In the genomic region with DNA sequence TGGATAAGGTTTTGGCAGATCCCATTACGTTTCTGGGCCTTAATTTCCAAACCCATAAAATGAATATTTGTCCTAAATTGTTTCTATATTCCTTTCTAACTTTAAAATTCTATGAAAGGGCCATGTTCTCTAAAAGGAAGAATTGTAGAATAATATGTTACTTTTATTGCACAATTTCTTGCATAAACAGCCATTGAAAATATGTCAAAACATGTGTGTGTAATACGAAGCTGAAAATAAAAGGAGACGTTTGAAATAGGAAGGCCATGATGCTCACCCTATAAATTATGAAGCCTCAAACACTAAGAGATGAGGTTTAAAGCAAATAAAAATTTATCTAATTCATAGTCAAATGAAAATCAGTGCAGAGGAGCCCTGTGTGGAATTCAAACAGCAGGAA, we compare ENCODE assay signal across 40 cellular contexts.
"Had no signal": no experiment of that assay in that cellular context is flagged by ENCODE, and none has a peak within 500 bp of the region (broad histone marks: within the 10 kb centered on the region; RNA-seq: fewer than 3 reads in every experiment).

No MANE protein-coding gene starts in this region.

- H3K4me1 ChIP-seq: adrenal gland, ascending aorta had no signal

- H3K9me3 Mint-ChIP-seq: activated B cell treated with CpG ODN at 0.5 μM for 24 hours; activated CD4-positive, alpha-beta memory T cell treated with anti-CD3 and anti-CD28 coated beads for 36 hours; activated CD4-positive, alpha-beta T cell treated with anti-CD3 and anti-CD28 coated beads, Interleukin-2, amount 10 ng/mL, durations not matched to agents 24 days and 14 days; activated naive CD4-positive, alpha-beta T cell treated with anti-CD3 and anti-CD28 coated beads, Interleukin-2, amount 10 ng/mL, durations not matched to agents 7 days and 5 days; activated naive CD4-positive, alpha-beta T cell treated with anti-CD3 and anti-CD28 coated beads, Interleukin-2, amount 50 U/mL, for 24 hours; activated naive CD8-positive, alpha-beta T cell treated with anti-CD3 and anti-CD28 coated beads, Interleukin-2, amount 10 ng/mL, durations not matched to agents 7 days and 5 days; activated T-cell treated with anti-CD3 and anti-CD28 coated beads, Interleukin-2, amount 50 U/mL, for 4 hours; activated T-helper 1 cell treated with anti-CD3 and anti-CD28 coated beads, Interleukin-12 subunit alpha, Interleukin-12 subunit beta, Interleukin-2, Interleukin-4 antibody, amounts not matched to agents 30 ng/mL and 10 ng/mL and 1 ng/mL, durations not matched to agents 14 hours and 24 hours and 36 hours; activated T-helper 2 cell treated with anti-CD3 and anti-CD28 coated beads, Interferon-gamma antibody, Interleukin-2, Interleukin-4, amounts not matched to agents 10 μg/mL and 5 μg/mL and 100 μg/mL, durations not matched to agents 14 hours and 24 hours and 36 hours; brain; T-helper 1 cell treated with Interleukin-12 subunit alpha and Interleukin-12 subunit beta and Interleukin-4 antibody, amounts not matched to agents 30 μg/mL and 1 μg/mL, for 36 hours; T-helper 2 cell treated with Interferon-gamma antibody and Interleukin-4, amounts not matched to agents 5 μg/mL and 100 μg/mL, for 36 hours had no signal

- H3K27me3 ChIP-seq: adrenal gland, ascending aorta, cardiac muscle cell had no signal

- ATAC-seq: activated CD8-positive, alpha-beta T cell treated with anti-CD3 and anti-CD28 coated beads for 36 hours; activated naive CD8-positive, alpha-beta T cell treated with anti-CD3 and anti-CD28 coated beads, Interleukin-2, amount 50 U/mL, for 24 hours; activated T-cell treated with anti-CD3 and anti-CD28 coated beads, Interleukin-2, amount 50 U/mL, for 4 hours; activated T-cell treated with anti-CD3 and anti-CD28 coated beads, Interleukin-2, amount 50 U/mL, for 72 hours had no signal

- H3K36me3 Mint-ChIP-seq: activated CD4-positive, alpha-beta memory T cell treated with anti-CD3 and anti-CD28 coated beads for 36 hours; activated naive CD4-positive, alpha-beta T cell treated with anti-CD3 and anti-CD28 coated beads, Interleukin-2, amount 10 ng/mL, durations not matched to agents 7 days and 5 days; activated naive CD4-positive, alpha-beta T cell treated with anti-CD3 and anti-CD28 coated beads, Interleukin-2, amount 50 U/mL, for 24 hours; activated naive CD8-positive, alpha-beta T cell; activated naive CD8-positive, alpha-beta T cell treated with anti-CD3 and anti-CD28 coated beads, Interleukin-2, amount 10 ng/mL, durations not matched to agents 7 days and 5 days; brain had no signal

- H3K4me3 ChIP-seq: adrenal gland, ascending aorta, cardiac muscle cell had no signal

- H3K27ac ChIP-seq: adrenal gland, ascending aorta, cardiac muscle cell, VCaP had no signal

- H3K36me3 ChIP-seq: adrenal gland, ascending aorta, cardiac muscle cell had no signal

- H3K4me1 Mint-ChIP-seq: activated B cell treated with CpG ODN at 0.5 μM for 24 hours; activated CD4-positive, alpha-beta T cell treated with anti-CD3 and anti-CD28 coated beads, Interleukin-2, amount 10 ng/mL, durations not matched to agents 24 days and 14 days; activated naive CD4-positive, alpha-beta T cell treated with anti-CD3 and anti-CD28 coated beads, Interleukin-2, amount 10 ng/mL, durations not matched to agents 7 days and 5 days; activated naive CD4-positive, alpha-beta T cell treated with anti-CD3 and anti-CD28 coated beads, Interleukin-2, amount 50 U/mL, for 24 hours; activated naive CD8-positive, alpha-beta T cell treated with anti-CD3 and anti-CD28 coated beads, Interleukin-2, amount 10 ng/mL, durations not matched to agents 7 days and 5 days; activated naive CD8-positive, alpha-beta T cell treated with anti-CD3 and anti-CD28 coated beads, Interleukin-2, amount 50 U/mL, for 24 hours; central memory CD8-positive, alpha-beta T cell had no signal

- DNase-seq: activated B cell treated with CpG ODN at 0.5 μM for 24 hours; activated CD4-positive, alpha-beta memory T cell treated with anti-CD3 and anti-CD28 coated beads for 36 hours; activated CD4-positive, alpha-beta T cell treated with anti-CD3 and anti-CD28 coated beads for 4 hours; activated CD4-positive, alpha-beta T cell treated with anti-CD3 and anti-CD28 coated beads, Interleukin-2, amount 10 ng/mL, durations not matched to agents 24 days and 14 days; activated CD4-positive, alpha-beta T cell treated with anti-CD3 and anti-CD28 coated beads, Interleukin-2, amount 50 U/mL, for 1 hour; activated CD4-positive, alpha-beta T cell treated with anti-CD3 and anti-CD28 coated beads, Interleukin-2, amount 50 U/mL, for 4 hours; activated CD4-positive, CD25-positive, alpha-beta regulatory T cell treated with anti-CD3 and anti-CD28 coated beads, Interleukin-2, amount 50 U/mL, for 72 hours; activated CD8-positive, alpha-beta memory T cell treated with anti-CD3 and anti-CD28 coated beads, Interleukin-2, amount 50 U/mL, for 4 hours; activated CD8-positive, alpha-beta T cell treated with anti-CD3 and anti-CD28 coated beads for 36 hours; activated effector memory CD4-positive, alpha-beta T cell treated with Interleukin-2 at 50 U/mL for 16 hours; activated gamma-delta T cell; activated naive CD4-positive, alpha-beta T cell treated with anti-CD3 and anti-CD28 coated beads, Interleukin-2, amount 10 ng/mL, durations not matched to agents 7 days and 5 days; activated naive CD4-positive, alpha-beta T cell treated with Interleukin-2 at 50 U/mL for 16 hours; activated naive CD8-positive, alpha-beta T cell treated with anti-CD3 and anti-CD28 coated beads, Interleukin-2, amount 10 ng/mL, durations not matched to agents 7 days and 5 days; activated naive CD8-positive, alpha-beta T cell treated with anti-CD3 and anti-CD28 coated beads, Interleukin-2, amount 50 U/mL, for 24 hours; activated T-cell treated with anti-CD3 and anti-CD28 coated beads for 4 hours; activated T-cell treated with anti-CD3 and anti-CD28 coated beads, Interleukin-2, amount 50 U/mL, for 1 hour; activated T-cell treated with anti-CD3 and anti-CD28 coated beads, Interleukin-2, amount 50 U/mL, for 4 hours; activated T-cell treated with anti-CD3 and anti-CD28 coated beads, Interleukin-2, amount 50 U/mL, for 72 hours; adrenal gland; amygdala; anterior cingulate cortex; caudate nucleus; cerebellar nuclear complex; T-helper 1 cell; T-helper 2 cell; T-helper 9 cell had no signal

- H3K9me3 ChIP-seq: adrenal gland, ascending aorta had no signal

- H3K27ac Mint-ChIP-seq: activated B cell treated with CpG ODN at 0.5 μM for 24 hours; activated CD4-positive, alpha-beta memory T cell treated with anti-CD3 and anti-CD28 coated beads for 36 hours; activated CD4-positive, alpha-beta T cell treated with anti-CD3 and anti-CD28 coated beads, Interleukin-2, amount 10 ng/mL, durations not matched to agents 24 days and 14 days; activated CD8-positive, alpha-beta T cell treated with anti-CD3 and anti-CD28 coated beads for 36 hours; activated naive CD4-positive, alpha-beta T cell treated with anti-CD3 and anti-CD28 coated beads, Interleukin-2, amount 10 ng/mL, durations not matched to agents 7 days and 5 days; activated naive CD4-positive, alpha-beta T cell treated with anti-CD3 and anti-CD28 coated beads, Interleukin-2, amount 50 U/mL, for 24 hours; activated naive CD8-positive, alpha-beta T cell; activated naive CD8-positive, alpha-beta T cell treated with anti-CD3 and anti-CD28 coated beads, Interleukin-2, amount 10 ng/mL, durations not matched to agents 7 days and 5 days; activated naive CD8-positive, alpha-beta T cell treated with anti-CD3 and anti-CD28 coated beads, Interleukin-2, amount 50 U/mL, for 24 hours; activated T-cell treated with anti-CD3 and anti-CD28 coated beads, Interleukin-2, amount 50 U/mL, for 72 hours; activated T-helper 1 cell treated with anti-CD3 and anti-CD28 coated beads, Interleukin-12 subunit alpha, Interleukin-12 subunit beta, Interleukin-2, Interleukin-4 antibody, amounts not matched to agents 30 ng/mL and 10 ng/mL and 1 ng/mL, durations not matched to agents 14 hours and 24 hours and 36 hours; activated T-helper 2 cell treated with anti-CD3 and anti-CD28 coated beads, Interferon-gamma antibody, Interleukin-2, Interleukin-4, amounts not matched to agents 10 μg/mL and 5 μg/mL and 100 μg/mL, durations not matched to agents 14 hours and 24 hours and 36 hours; brain; T-helper 1 cell treated with Interleukin-12 subunit alpha and Interleukin-12 subunit beta and Interleukin-4 antibody, amounts not matched to agents 30 μg/mL and 1 μg/mL, for 36 hours; T-helper 2 cell treated with Interferon-gamma antibody and Interleukin-4, amounts not matched to agents 5 μg/mL and 100 μg/mL, for 36 hours had no signal

- FAIRE-seq: bronchial epithelial cell, TTC549 had no signal

- H3K4me3 Mint-ChIP-seq: activated B cell treated with CpG ODN at 0.5 μM for 24 hours; activated CD4-positive, alpha-beta memory T cell treated with anti-CD3 and anti-CD28 coated beads for 36 hours; activated CD4-positive, alpha-beta T cell treated with anti-CD3 and anti-CD28 coated beads, Interleukin-2, amount 10 ng/mL, durations not matched to agents 24 days and 14 days; activated CD8-positive, alpha-beta T cell treated with anti-CD3 and anti-CD28 coated beads for 36 hours; activated naive CD4-positive, alpha-beta T cell treated with anti-CD3 and anti-CD28 coated beads, Interleukin-2, amount 10 ng/mL, durations not matched to agents 7 days and 5 days; activated naive CD4-positive, alpha-beta T cell treated with anti-CD3 and anti-CD28 coated beads, Interleukin-2, amount 50 U/mL, for 24 hours; activated naive CD8-positive, alpha-beta T cell; activated naive CD8-positive, alpha-beta T cell treated with anti-CD3 and anti-CD28 coated beads, Interleukin-2, amount 10 ng/mL, durations not matched to agents 7 days and 5 days; activated naive CD8-positive, alpha-beta T cell treated with anti-CD3 and anti-CD28 coated beads, Interleukin-2, amount 50 U/mL, for 24 hours; activated T-cell treated with anti-CD3 and anti-CD28 coated beads, Interleukin-2, amount 50 U/mL, for 4 hours; activated T-cell treated with anti-CD3 and anti-CD28 coated beads, Interleukin-2, amount 50 U/mL, for 72 hours; activated T-helper 1 cell treated with anti-CD3 and anti-CD28 coated beads, Interleukin-12 subunit alpha, Interleukin-12 subunit beta, Interleukin-2, Interleukin-4 antibody, amounts not matched to agents 30 ng/mL and 10 ng/mL and 1 ng/mL, durations not matched to agents 14 hours and 24 hours and 36 hours; brain; central memory CD8-positive, alpha-beta T cell; T-helper 1 cell treated with Interleukin-12 subunit alpha and Interleukin-12 subunit beta and Interleukin-4 antibody, amounts not matched to agents 30 μg/mL and 1 μg/mL, for 36 hours; T-helper 2 cell treated with Interferon-gamma antibody and Interleukin-4, amounts not matched to agents 5 μg/mL and 100 μg/mL, for 36 hours had no signal

- H3K27me3 Mint-ChIP-seq: activated B cell treated with CpG ODN at 0.5 μM for 24 hours; activated CD4-positive, alpha-beta memory T cell treated with anti-CD3 and anti-CD28 coated beads for 36 hours; activated CD4-positive, alpha-beta T cell treated with anti-CD3 and anti-CD28 coated beads, Interleukin-2, amount 10 ng/mL, durations not matched to agents 24 days and 14 days; activated CD8-positive, alpha-beta T cell treated with anti-CD3 and anti-CD28 coated beads for 36 hours; activated naive CD4-positive, alpha-beta T cell treated with anti-CD3 and anti-CD28 coated beads, Interleukin-2, amount 10 ng/mL, durations not matched to agents 7 days and 5 days; activated naive CD8-positive, alpha-beta T cell; activated naive CD8-positive, alpha-beta T cell treated with anti-CD3 and anti-CD28 coated beads, Interleukin-2, amount 10 ng/mL, durations not matched to agents 7 days and 5 days; activated naive CD8-positive, alpha-beta T cell treated with anti-CD3 and anti-CD28 coated beads, Interleukin-2, amount 50 U/mL, for 24 hours; central memory CD8-positive, alpha-beta T cell had no signal
